In the genomic region with DNA sequence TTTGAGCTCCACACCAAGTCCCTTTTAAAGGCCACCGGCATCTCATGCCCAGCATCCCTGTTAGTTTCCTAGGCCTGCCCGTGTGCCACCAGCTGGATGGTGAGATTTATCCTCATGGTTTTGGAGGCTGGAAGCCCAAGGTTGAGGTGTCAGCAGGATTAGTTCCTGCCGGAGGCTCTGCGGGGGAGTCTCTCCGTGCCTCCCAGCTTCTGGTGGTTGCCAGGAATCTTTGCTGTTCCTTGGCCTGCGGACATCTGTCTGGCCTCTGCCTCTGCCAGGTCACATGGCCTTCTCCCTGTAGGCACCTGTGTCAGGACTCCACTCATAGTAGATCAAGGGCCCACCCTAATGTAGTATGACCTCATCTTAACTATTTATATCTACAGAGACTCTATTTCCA, we compare ENCODE assay signal across 1 cellular context.
TF ChIP-seq lines count a peak whose summit lies in the region.

No MANE protein-coding gene starts in this region.

TF ChIP-seq in WTC11, 78 proteins besides CTCF, POLR2A, EP300 and RAD21 (continued from another document):
- TF ChIP-seq, protein P1, sequence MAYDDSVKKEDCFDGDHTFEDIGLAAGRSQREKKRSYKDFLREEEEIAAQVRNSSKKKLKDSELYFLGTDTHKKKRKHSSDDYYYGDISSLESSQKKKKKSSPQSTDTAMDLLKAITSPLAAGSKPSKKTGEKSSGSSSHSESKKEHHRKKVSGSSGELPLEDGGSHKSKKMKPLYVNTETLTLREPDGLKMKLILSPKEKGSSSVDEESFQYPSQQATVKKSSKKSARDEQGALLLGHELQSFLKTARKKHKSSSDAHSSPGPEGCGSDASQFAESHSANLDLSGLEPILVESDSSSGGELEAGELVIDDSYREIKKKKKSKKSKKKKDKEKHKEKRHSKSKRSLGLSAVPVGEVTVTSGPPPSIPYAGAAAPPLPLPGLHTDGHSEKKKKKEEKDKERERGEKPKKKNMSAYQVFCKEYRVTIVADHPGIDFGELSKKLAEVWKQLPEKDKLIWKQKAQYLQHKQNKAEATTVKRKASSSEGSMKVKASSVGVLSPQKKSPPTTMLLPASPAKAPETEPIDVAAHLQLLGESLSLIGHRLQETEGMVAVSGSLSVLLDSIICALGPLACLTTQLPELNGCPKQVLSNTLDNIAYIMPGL (CRISPR knock-in tag; IDR thresholded peaks at IDR 0.05): no peak
- TF ChIP-seq ATF3 (CRISPR knock-in tag; conservative IDR thresholded peaks at IDR 0.05) (no peak), PREB (CRISPR knock-in tag; IDR thresholded peaks at IDR 0.05; ENCODE audit: borderline replicate concordance) (no peak), E2F5 (CRISPR knock-in tag; IDR thresholded peaks at IDR 0.05) (no peak), STAT6 (CRISPR knock-in tag; conservative IDR thresholded peaks at IDR 0.05; ENCODE audit: low read depth) (no peak), CBFB (CRISPR knock-in tag; IDR thresholded peaks at IDR 0.05; ENCODE audit: low read depth) (no peak), ATF6 (CRISPR knock-in tag; IDR thresholded peaks at IDR 0.05) (no peak), USF2 (CRISPR knock-in tag; IDR thresholded peaks at IDR 0.05) (no peak), ZNF219 (CRISPR knock-in tag; IDR thresholded peaks at IDR 0.05; ENCODE audit: borderline replicate concordance) (no peak), ZNF232 (CRISPR knock-in tag; IDR thresholded peaks at IDR 0.05) (no peak), MXD4 (CRISPR knock-in tag; IDR thresholded peaks at IDR 0.05; ENCODE audit: borderline replicate concordance) (no peak), ZBTB43 (CRISPR knock-in tag; IDR thresholded peaks at IDR 0.05) (no peak), EMX1 (CRISPR knock-in tag; IDR thresholded peaks at IDR 0.05) (no peak), TEAD1 (CRISPR knock-in tag; IDR thresholded peaks at IDR 0.05) (no peak), JAZF1 (CRISPR knock-in tag; IDR thresholded peaks at IDR 0.05) (no peak), ZNF263 (CRISPR knock-in tag; IDR thresholded peaks at IDR 0.05; ENCODE audit: low read depth) (no peak)
- TF ChIP-seq, protein P2, sequence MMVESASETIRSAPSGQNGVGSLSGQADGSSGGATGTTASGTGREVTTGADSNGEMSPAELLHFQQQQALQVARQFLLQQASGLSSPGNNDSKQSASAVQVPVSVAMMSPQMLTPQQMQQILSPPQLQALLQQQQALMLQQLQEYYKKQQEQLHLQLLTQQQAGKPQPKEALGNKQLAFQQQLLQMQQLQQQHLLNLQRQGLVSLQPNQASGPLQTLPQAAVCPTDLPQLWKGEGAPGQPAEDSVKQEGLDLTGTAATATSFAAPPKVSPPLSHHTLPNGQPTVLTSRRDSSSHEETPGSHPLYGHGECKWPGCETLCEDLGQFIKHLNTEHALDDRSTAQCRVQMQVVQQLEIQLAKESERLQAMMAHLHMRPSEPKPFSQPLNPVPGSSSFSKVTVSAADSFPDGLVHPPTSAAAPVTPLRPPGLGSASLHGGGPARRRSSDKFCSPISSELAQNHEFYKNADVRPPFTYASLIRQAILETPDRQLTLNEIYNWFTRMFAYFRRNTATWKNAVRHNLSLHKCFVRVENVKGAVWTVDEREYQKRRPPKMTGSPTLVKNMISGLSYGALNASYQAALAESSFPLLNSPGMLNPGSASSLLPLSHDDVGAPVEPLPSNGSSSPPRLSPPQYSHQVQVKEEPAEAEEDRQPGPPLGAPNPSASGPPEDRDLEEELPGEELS (CRISPR knock-in tag; IDR thresholded peaks at IDR 0.05): no peak
- TF ChIP-seq, protein P3, sequence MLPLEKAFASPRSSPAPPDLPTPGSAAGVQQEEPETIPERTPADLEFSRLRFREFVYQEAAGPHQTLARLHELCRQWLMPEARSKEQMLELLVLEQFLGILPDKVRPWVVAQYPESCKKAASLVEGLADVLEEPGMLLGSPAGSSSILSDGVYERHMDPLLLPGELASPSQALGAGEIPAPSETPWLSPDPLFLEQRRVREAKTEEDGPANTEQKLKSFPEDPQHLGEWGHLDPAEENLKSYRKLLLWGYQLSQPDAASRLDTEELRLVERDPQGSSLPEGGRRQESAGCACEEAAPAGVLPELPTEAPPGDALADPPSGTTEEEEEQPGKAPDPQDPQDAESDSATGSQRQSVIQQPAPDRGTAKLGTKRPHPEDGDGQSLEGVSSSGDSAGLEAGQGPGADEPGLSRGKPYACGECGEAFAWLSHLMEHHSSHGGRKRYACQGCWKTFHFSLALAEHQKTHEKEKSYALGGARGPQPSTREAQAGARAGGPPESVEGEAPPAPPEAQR (CRISPR knock-in tag; IDR thresholded peaks at IDR 0.05): no peak
- TF ChIP-seq, protein P4, sequence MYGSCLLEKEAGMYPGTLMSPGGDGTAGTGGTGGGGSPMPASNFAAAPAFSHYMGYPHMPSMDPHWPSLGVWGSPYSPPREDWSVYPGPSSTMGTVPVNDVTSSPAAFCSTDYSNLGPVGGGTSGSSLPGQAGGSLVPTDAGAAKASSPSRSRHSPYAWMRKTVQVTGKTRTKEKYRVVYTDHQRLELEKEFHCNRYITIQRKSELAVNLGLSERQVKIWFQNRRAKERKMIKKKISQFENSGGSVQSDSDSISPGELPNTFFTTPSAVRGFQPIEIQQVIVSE (CRISPR knock-in tag; IDR thresholded peaks at IDR 0.05; ENCODE audit: borderline replicate concordance): no peak
TF ChIP-seq in WTC11: peak in this region for 0.
